ENCODE assay signal across 14 cellular contexts in genomic region chr22:22552630-22553029, GRCh38. TPM values are rescaled to one million over a fixed set of nuclear protein-coding genes. Genes with fewer than 3 reads are reported as not detected.
DNase-seq lines count a peak whose midpoint lies in the region; ATAC-seq, FAIRE-seq and TF ChIP-seq lines count a peak whose summit lies in the region.
"Had no signal": no experiment of that assay in that cellular context is flagged by ENCODE, and none has a peak within 500 bp of the region (broad histone marks: within the 10 kb centered on the region; RNA-seq: fewer than 3 reads in every experiment).

No MANE protein-coding gene starts in this region.

- H3K27me3 Mint-ChIP-seq in activated B cell treated with CpG ODN at 0.5 μM for 24 hours (no peaks in the 10 kb centered on the region), neural crest cell (ENCODE audit: low read depth) (peaks cover 42% of the 10 kb centered on the region)
- H3K27me3 Mint-ChIP-seq: activated CD4-positive, alpha-beta T cell treated with anti-CD3 and anti-CD28 coated beads for 36 hours had no signal

- H3K36me3 Mint-ChIP-seq in activated B cell treated with CpG ODN at 0.5 μM for 24 hours (ENCODE audit: low read depth) (no peaks in the 10 kb centered on the region), neural crest cell (ENCODE audit: low read depth) (no peaks in the 10 kb centered on the region)

- no peak for FAIRE-seq in GM19239 (lab: Jason Lieb, UNC)
- FAIRE-seq: bronchial epithelial cell had no signal

- intact Hi-C loops in activated B cell treated with CpG ODN at 0.5 μM for 24 hours (cut with micrococcal nuclease) = loop anchor here (10.0 kb wide), 1 partner anchor 68 kb away; no protein-coding TSS in a partner anchor

- H3K4me1 Mint-ChIP-seq in activated B cell treated with CpG ODN at 0.5 μM for 24 hours = peaks cover 6% of the 10 kb centered on the region
- H3K4me1 Mint-ChIP-seq in neural crest cell = peaks cover 9% of the 10 kb centered on the region
- H3K4me1 Mint-ChIP-seq: activated CD4-positive, alpha-beta T cell treated with anti-CD3 and anti-CD28 coated beads for 36 hours had no signal

- H3K4me3 Mint-ChIP-seq in activated B cell treated with CpG ODN at 0.5 μM for 24 hours (no peak overlapping the region), neural crest cell (peak overlapping the region; percentile 20)
- H3K4me3 Mint-ChIP-seq: activated CD4-positive, alpha-beta T cell treated with anti-CD3 and anti-CD28 coated beads for 36 hours had no signal

- CTCF ChIA-PET in activated B cell treated with CpG ODN at 0.5 μM for 24 hours (lab: Charles Lee) = interaction anchor here (0.7 to 1.1 kb wide), 3 partner anchors 122 to 196 kb away, joined by 3 to 6 read pairs (median 3); no protein-coding TSS in a partner anchor

- H3K4me3 ChIP-seq in GM12865 (ENCODE audit: low read depth, low read length) = no peak overlapping the region

- POLR2A ChIA-PET in activated B cell treated with CpG ODN at 0.5 μM for 24 hours (lab: Charles Lee) = no interaction called here

- ATAC-seq in activated B cell treated with CpG ODN at 0.5 μM for 24 hours (ENCODE audit: low read depth) (peak; percentile 25), GM18517 (IDR thresholded peaks at IDR 0.05; ENCODE audit: unreplicated experiment) (no peak)
- ATAC-seq: activated CD4-positive, alpha-beta T cell treated with anti-CD3 and anti-CD28 coated beads for 36 hours had no signal

- no peaks in the 10 kb centered on the region for H3K9me3 Mint-ChIP-seq in activated B cell treated with CpG ODN at 0.5 μM for 24 hours
- H3K9me3 Mint-ChIP-seq in neural crest cell = no peaks in the 10 kb centered on the region

- H3K27ac Mint-ChIP-seq in activated B cell treated with CpG ODN at 0.5 μM for 24 hours (no peak overlapping the region), neural crest cell (ENCODE audit: unreplicated experiment) (no peak overlapping the region)
- H3K27ac Mint-ChIP-seq: activated CD4-positive, alpha-beta T cell treated with anti-CD3 and anti-CD28 coated beads for 36 hours had no signal

- peak; percentile 12 for TF ChIP-seq CTCF in GM12865 (IDR thresholded peaks at IDR 0.05; ENCODE audit: insufficient read depth, low read depth, low read length, missing control alignments)
- TF ChIP-seq CTCF in activated B cell treated with CpG ODN at 0.5 μM for 24 hours (IDR thresholded peaks at IDR 0.05) = no peak
- TF ChIP-seq CTCF in neural crest cell (conservative IDR thresholded peaks at IDR 0.05) = no peak

- DNase-seq in GM12865 (ENCODE audit: low read depth) (peak; percentile 15), MV-4-11 (lab: John Stamatoyannopoulos, UW) (peak; percentile 27), activated B cell treated with CpG ODN at 0.5 μM for 24 hours (no peak), neural crest cell (ENCODE audit: low read depth, low spot score) (peak; percentile 10), HuH-7 (ENCODE audit: low spot score) (no peak), GM19239 (ENCODE audit: insufficient read length, low spot score) (no peak)
- DNase-seq: activated CD4-positive, alpha-beta T cell treated with anti-CD3 and anti-CD28 coated beads for 36 hours; activated gamma-delta T cell treated with Interleukin-2 at 50 U/mL for 16 hours; KG1 had no signal

RNA-seq across cellular contexts. Expression of gene PRAME, which starts 6.4 kb away (rescaled TPM):
- total RNA-seq in activated B cell treated with CpG ODN at 0.5 μM for 24 hours = 0.12 TPM in 1 of 2 replicates, not detected in the other
- total RNA-seq in neural crest cell = 0.21 and 0.52 TPM in 2 replicates
- total RNA-seq: bronchial epithelial cell, subcutaneous adipose tissue had no signal

RNA-seq across cellular contexts. Expression of gene ZNF280A, which starts 32.6 kb away (rescaled TPM):
- total RNA-seq in activated B cell treated with CpG ODN at 0.5 μM for 24 hours (not detected in 2 replicates), neural crest cell (not detected in 2 replicates)
- total RNA-seq: activated CD4-positive, alpha-beta T cell treated with anti-CD3 and anti-CD28 coated beads for 36 hours; bronchial epithelial cell; mucosa of gallbladder; renal cortical epithelial cell; subcutaneous adipose tissue had no signal

RNA-seq across cellular contexts. Expression of gene ZNF280B, which starts 44.1 kb away (rescaled TPM):
- 2.5 TPM in 2 replicates for total RNA-seq in activated B cell treated with CpG ODN at 0.5 μM for 24 hours
- total RNA-seq in neural crest cell = 7.3 and 8.6 TPM in 2 replicates

Comparison
In these comparisons a context has a peak if more than half of its experiments do, and no peak if none do; other contexts are left out.
1. DNase-seq: peak in GM12865 (single experiment), MV-4-11 (single experiment) and neural crest cell (single experiment); none in activated B cell treated with CpG ODN at 0.5 μM for 24 hours (single experiment), HuH-7 (single experiment) and GM19239 (single experiment).